Comparison of ENCODE assay signal across 9 cellular contexts in the genomic region with DNA sequence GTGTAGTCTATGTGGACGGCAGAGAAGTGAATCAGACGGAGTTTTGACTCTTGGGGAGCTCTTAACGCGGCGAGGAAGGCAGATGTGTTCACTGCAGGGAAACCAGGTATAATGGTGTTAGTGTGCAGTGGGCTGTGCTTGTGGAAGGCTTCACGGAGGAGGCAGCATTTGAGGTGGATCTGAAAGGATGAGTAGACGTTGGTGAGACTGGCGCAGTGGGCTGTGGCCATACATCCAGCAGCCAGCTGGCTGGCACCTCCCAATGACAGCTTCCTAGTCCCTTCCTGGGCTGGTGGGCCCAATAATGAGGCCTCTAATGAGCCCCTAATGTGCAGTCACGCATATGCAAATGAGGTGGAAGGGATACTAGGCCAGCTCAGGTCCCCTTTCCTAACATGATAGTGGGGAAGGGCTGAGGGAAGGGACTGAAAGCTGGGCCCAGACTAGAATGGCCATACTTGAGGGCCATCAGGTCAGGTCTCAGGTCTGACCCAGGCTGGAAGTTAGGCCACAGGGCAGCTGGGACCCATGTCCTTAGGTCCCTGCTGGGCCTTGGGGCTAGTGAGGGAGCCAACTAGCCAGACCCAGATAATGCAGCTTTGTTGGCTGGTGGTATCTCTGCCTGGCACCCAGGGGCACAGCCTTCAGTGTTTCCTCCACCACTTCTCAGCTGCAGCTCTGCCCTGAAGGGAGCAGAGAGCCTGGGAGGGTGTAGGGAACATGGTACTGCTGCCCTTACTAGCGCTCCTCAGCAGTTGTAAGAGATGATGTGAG. TPM values are rescaled to one million over a fixed set of nuclear protein-coding genes. Genes with fewer than 3 reads are reported as not detected.
A peak's percentile ranks its signal among the peaks of the same experiment; 100 is the strongest.
DNase-seq lines count a peak whose midpoint lies in the region; ATAC-seq and TF ChIP-seq lines count a peak whose summit lies in the region.
"Had no signal": no experiment of that assay in that cellular context is flagged by ENCODE, and none has a peak within 500 bp of the region (broad histone marks: within the 10 kb centered on the region; RNA-seq: fewer than 3 reads in every experiment).

No MANE protein-coding gene starts in this region.

- H3K4me1 Mint-ChIP-seq in HFFc6 (ENCODE audit: low read depth) (peaks cover 76% of the 10 kb centered on the region), immature natural killer cell (peaks cover 76 to 77% of the 10 kb centered on the region in 2 donors)
- H3K4me1 Mint-ChIP-seq in activated T-helper 2 cell treated with anti-CD3 and anti-CD28 coated beads, Interferon-gamma antibody, Interleukin-2, Interleukin-4, amounts not matched to agents 10 μg/mL and 5 μg/mL and 100 μg/mL, durations not matched to agents 14 hours and 24 hours and 36 hours (ENCODE audit: low read depth) = peaks cover 61% of the 10 kb centered on the region
- H3K4me1 Mint-ChIP-seq in stimulated activated naive CD8-positive, alpha-beta T cell treated with anti-CD3 and anti-CD28 coated beads, Interleukin-15, amount 100 ng/mL, for 72 hours = peaks cover 70% of the 10 kb centered on the region

- H3K4me3 Mint-ChIP-seq in HFFc6 = peak overlapping the region; percentile 80
- peak overlapping the region; percentile 77 for H3K4me3 Mint-ChIP-seq in activated T-helper 2 cell treated with anti-CD3 and anti-CD28 coated beads, Interferon-gamma antibody, Interleukin-2, Interleukin-4, amounts not matched to agents 10 μg/mL and 5 μg/mL and 100 μg/mL, durations not matched to agents 14 hours and 24 hours and 36 hours (ENCODE audit: low read depth)
- H3K4me3 Mint-ChIP-seq in immature natural killer cell = peak overlapping the region; percentile 73 to 85 (median 75)
- H3K4me3 Mint-ChIP-seq in stimulated activated naive CD8-positive, alpha-beta T cell treated with anti-CD3 and anti-CD28 coated beads, Interleukin-15, amount 100 ng/mL, for 72 hours = peak overlapping the region; percentile 91 to 93

- no peak for ATAC-seq in stimulated activated naive CD8-positive, alpha-beta T cell treated with anti-CD3 and anti-CD28 coated beads, Interleukin-15, amount 100 ng/mL, for 72 hours
- ATAC-seq in GM19397 (IDR thresholded peaks at IDR 0.05; ENCODE audit: unreplicated experiment) = no peak
- ATAC-seq in HG03097 (IDR thresholded peaks at IDR 0.05; ENCODE audit: low FRiP score, unreplicated experiment) = no peak

- H3K27me3 Mint-ChIP-seq in HFFc6 (ENCODE audit: insufficient read depth) (peaks cover 1% of the 10 kb centered on the region), immature natural killer cell (ENCODE audit: low read depth in 3 of 3) (peaks cover 3 to 15% (median 4%) of the 10 kb centered on the region in 3 donors)
- no peaks in the 10 kb centered on the region for H3K27me3 Mint-ChIP-seq in activated T-helper 2 cell treated with anti-CD3 and anti-CD28 coated beads, Interferon-gamma antibody, Interleukin-2, Interleukin-4, amounts not matched to agents 10 μg/mL and 5 μg/mL and 100 μg/mL, durations not matched to agents 14 hours and 24 hours and 36 hours (ENCODE audit: low read depth)
- no peaks in the 10 kb centered on the region for H3K27me3 Mint-ChIP-seq in stimulated activated naive CD8-positive, alpha-beta T cell treated with anti-CD3 and anti-CD28 coated beads, Interleukin-15, amount 100 ng/mL, for 72 hours

- H3K27ac Mint-ChIP-seq in HFFc6 = peak overlapping the region; percentile 88
- peak overlapping the region; percentile 93 for H3K27ac Mint-ChIP-seq in activated T-helper 2 cell treated with anti-CD3 and anti-CD28 coated beads, Interferon-gamma antibody, Interleukin-2, Interleukin-4, amounts not matched to agents 10 μg/mL and 5 μg/mL and 100 μg/mL, durations not matched to agents 14 hours and 24 hours and 36 hours
- H3K27ac Mint-ChIP-seq in immature natural killer cell = peak overlapping the region; percentile 89 to 99 (median 97)
- H3K27ac Mint-ChIP-seq in stimulated activated naive CD8-positive, alpha-beta T cell treated with anti-CD3 and anti-CD28 coated beads, Interleukin-15, amount 100 ng/mL, for 72 hours = peak overlapping the region; percentile 97 to 99

- DNase-seq in HFFc6 (no peak), immature natural killer cell (no peak), H4 (ENCODE audit: low spot score) (no peak), GF-D8 (lab: John Stamatoyannopoulos, UW) (no peak)
- no peak for DNase-seq in activated T-helper 2 cell treated with anti-CD3 and anti-CD28 coated beads, Interferon-gamma antibody, Interleukin-2, Interleukin-4, amounts not matched to agents 10 μg/mL and 5 μg/mL and 100 μg/mL, durations not matched to agents 14 hours and 24 hours and 36 hours (ENCODE audit: low spot score)
- DNase-seq in stimulated activated naive CD8-positive, alpha-beta T cell treated with anti-CD3 and anti-CD28 coated beads, Interleukin-15, amount 100 ng/mL, for 72 hours = peak in 1 of 2 donors; percentile 32
- DNase-seq: Kasumi-1 had no signal

- intact Hi-C loops in activated T-helper 2 cell treated with anti-CD3 and anti-CD28 coated beads, Interferon-gamma antibody, Interleukin-2, Interleukin-4, amounts not matched to agents 10 μg/mL and 5 μg/mL and 100 μg/mL, durations not matched to agents 14 hours and 24 hours and 36 hours (cut with micrococcal nuclease) = loop anchor here (5.0 to 10.0 kb wide), 2 partner anchors 265 to 968 kb away; partner anchors contain the start of gene SFPQ

- H3K36me3 Mint-ChIP-seq in HFFc6 (ENCODE audit: low read depth) (peaks cover 37% of the 10 kb centered on the region), immature natural killer cell (peaks cover 0 to 4% (median 3%) of the 10 kb centered on the region in 3 donors)
- peaks cover 47% of the 10 kb centered on the region for H3K36me3 Mint-ChIP-seq in activated T-helper 2 cell treated with anti-CD3 and anti-CD28 coated beads, Interferon-gamma antibody, Interleukin-2, Interleukin-4, amounts not matched to agents 10 μg/mL and 5 μg/mL and 100 μg/mL, durations not matched to agents 14 hours and 24 hours and 36 hours (ENCODE audit: low read depth)

- TF ChIP-seq CTCF in HFFc6 (IDR thresholded peaks at IDR 0.05) = no peak

- no peaks in the 10 kb centered on the region for H3K9me3 Mint-ChIP-seq in HFFc6
- no peaks in the 10 kb centered on the region for H3K9me3 Mint-ChIP-seq in activated T-helper 2 cell treated with anti-CD3 and anti-CD28 coated beads, Interferon-gamma antibody, Interleukin-2, Interleukin-4, amounts not matched to agents 10 μg/mL and 5 μg/mL and 100 μg/mL, durations not matched to agents 14 hours and 24 hours and 36 hours
- no peaks in the 10 kb centered on the region for H3K9me3 Mint-ChIP-seq in immature natural killer cell
- no peaks in the 10 kb centered on the region for H3K9me3 Mint-ChIP-seq in stimulated activated naive CD8-positive, alpha-beta T cell treated with anti-CD3 and anti-CD28 coated beads, Interleukin-15, amount 100 ng/mL, for 72 hours

RNA-seq across cellular contexts. Expression of gene MAP7D1, which starts 3.8 kb away (rescaled TPM):
- total RNA-seq in HFFc6 (2021; fragmentation: NEBNext Ultra II Directional; extraction: Animal tissue kit (Norgen Biotek cat#: 25700)) = 100 to 1,000 TPM; 202 to 234 (median 210) TPM
- total RNA-seq in activated T-helper 2 cell treated with anti-CD3 and anti-CD28 coated beads, Interferon-gamma antibody, Interleukin-2, Interleukin-4, amounts not matched to agents 10 μg/mL and 5 μg/mL and 100 μg/mL, durations not matched to agents 14 hours and 24 hours and 36 hours = 162 and 172 TPM in 2 replicates
- 10 to 100 TPM; 12.4 to 41.9 (median 17.9) TPM for polyA plus RNA-seq in immature natural killer cell
- total RNA-seq in H4 (2014; rRNA removed; shearing (Covaris generic)) = 59.1 and 79.3 TPM in 2 replicates

RNA-seq across cellular contexts. Expression of gene TRAPPC3, which starts 10.5 kb away (rescaled TPM):
- 10 to 100 TPM; 76.6 to 93.4 (median 78.6) TPM for total RNA-seq in HFFc6 (2021; fragmentation: NEBNext Ultra II Directional; extraction: Animal tissue kit (Norgen Biotek cat#: 25700))
- total RNA-seq in activated T-helper 2 cell treated with anti-CD3 and anti-CD28 coated beads, Interferon-gamma antibody, Interleukin-2, Interleukin-4, amounts not matched to agents 10 μg/mL and 5 μg/mL and 100 μg/mL, durations not matched to agents 14 hours and 24 hours and 36 hours = 68.4 and 71.5 TPM in 2 replicates
- 100 to 1,000 TPM; 113 to 219 (median 129) TPM for polyA plus RNA-seq in immature natural killer cell
- 105 and 110 TPM in 2 replicates for total RNA-seq in H4 (2014; rRNA removed; shearing (Covaris generic))

RNA-seq across cellular contexts. Expression of gene COL8A2, which starts 34.8 kb away (rescaled TPM):
- total RNA-seq in HFFc6 (2021; fragmentation: NEBNext Ultra II Directional; extraction: Animal tissue kit (Norgen Biotek cat#: 25700)) = 1 to 10 TPM; 1.9 to 6.4 (median 2.4) TPM
- total RNA-seq in activated T-helper 2 cell treated with anti-CD3 and anti-CD28 coated beads, Interferon-gamma antibody, Interleukin-2, Interleukin-4, amounts not matched to agents 10 μg/mL and 5 μg/mL and 100 μg/mL, durations not matched to agents 14 hours and 24 hours and 36 hours = not detected in 2 replicates
- polyA plus RNA-seq in immature natural killer cell = under 1 TPM in 1 of 3 donors, not detected in 2; 0.12 TPM
- 0.08 and 0.88 TPM in 2 replicates for total RNA-seq in H4 (2014; rRNA removed; shearing (Covaris generic))
